ENCODE assay signal across 27 cellular contexts in genomic region chr12:25835385-25835784, GRCh38.
"Had no signal": no experiment of that assay in that cellular context is flagged by ENCODE, and none has a peak within 500 bp of the region (broad histone marks: within the 10 kb centered on the region; RNA-seq: fewer than 3 reads in every experiment).

No MANE protein-coding gene starts in this region.

- H3K4me3 ChIP-seq: coronary artery, esophagus squamous epithelium, heart right ventricle, left lung, prostate gland, right atrium auricular region, smooth muscle cell, testis, tibial artery had no signal

- H3K36me3 ChIP-seq: esophagus squamous epithelium, heart right ventricle, left lung, prostate gland, right atrium auricular region, tibial artery had no signal

- H3K4me1 ChIP-seq: esophagus squamous epithelium, heart right ventricle, left lung, prostate gland, right atrium auricular region, testis had no signal

- DNase-seq: dermis blood vessel endothelial cell; effector memory CD4-positive, alpha-beta T cell; erythroblast; esophagus squamous epithelium; foreskin melanocyte; glutamatergic neuron; heart right ventricle; hippocampal formation; left cardiac atrium; left lung; mesenchymal stem cell; naive thymus-derived CD8-positive, alpha-beta T cell; nephron progenitor cell; nucleus accumbens; stimulated activated CD4-positive, alpha-beta T cell treated with anti-CD3 and anti-CD28 coated beads, Interleukin-12 subunit alpha, Interleukin-12 subunit beta, amount 100 ng/mL, for 4 hours; stimulated activated CD4-positive, alpha-beta T cell treated with anti-CD3 and anti-CD28 coated beads, Interleukin-1b, Interleukin-23, amount 100 ng/mL, for 48 hours; stimulated activated CD4-positive, alpha-beta T cell treated with anti-CD3 and anti-CD28 coated beads, Interleukin-4, amount 100 ng/mL, for 1 hour; stimulated activated naive CD4-positive, alpha-beta T cell treated with Interleukin-2 at 50 U/mL for 16 hours; substantia nigra; testis; tibial artery had no signal

- H3K9me3 ChIP-seq: esophagus squamous epithelium, prostate gland, right atrium auricular region, testis, tibial artery had no signal

- H3K27ac ChIP-seq: coronary artery, esophagus squamous epithelium, heart right ventricle, left lung, prostate gland, right atrium auricular region, testis, tibial artery had no signal

- ATAC-seq: heart right ventricle; left cardiac atrium; left lung; naive thymus-derived CD8-positive, alpha-beta T cell; sciatic nerve; stimulated activated effector memory CD8-positive, alpha-beta T cell treated with anti-CD3 and anti-CD28 coated beads, Interleukin-12 subunit alpha, Interleukin-12 subunit beta, amount 100 ng/mL, for 72 hours had no signal
